Comparison of ENCODE assay signal across 8 cellular contexts in genomic region chr5:154756203-154756870, GRCh38. TPM values are rescaled to one million over a fixed set of nuclear protein-coding genes. Genes with fewer than 3 reads are reported as not detected.
DNase-seq lines count a peak whose midpoint lies in the region; ATAC-seq lines count a peak whose summit lies in the region.

No MANE protein-coding gene starts in this region.

- H3K27me3 ChIP-seq in ACC112 (ENCODE audit: insufficient read depth, low read length), result no peaks in the 10 kb centered on the region

- H3K4me3 Mint-ChIP-seq in activated CD4-positive, alpha-beta T cell treated with anti-CD3 and anti-CD28 coated beads for 36 hours, result peak overlapping the region; percentile 88
- H3K4me3 Mint-ChIP-seq in dendritic cell treated with granulocyte-macrophage colony-stimulating factor and Interleukin-4, amounts not matched to agents 40 ng/mL and 50 ng/mL, for 4 days, result peak overlapping the region; percentile 95
- H3K4me3 Mint-ChIP-seq in memory B cell, result peak overlapping the region; percentile 99

- H3K36me3 ChIP-seq in ACC112 (ENCODE audit: insufficient read depth, low read length), result no peaks in the 10 kb centered on the region

- H3K9me3 Mint-ChIP-seq in activated CD4-positive, alpha-beta T cell treated with anti-CD3 and anti-CD28 coated beads for 36 hours (ENCODE audit: low read depth), result no peaks in the 10 kb centered on the region
- no peaks in the 10 kb centered on the region for H3K9me3 Mint-ChIP-seq in dendritic cell treated with granulocyte-macrophage colony-stimulating factor and Interleukin-4, amounts not matched to agents 40 ng/mL and 50 ng/mL, for 4 days
- H3K9me3 Mint-ChIP-seq in memory B cell, result no peaks in the 10 kb centered on the region

- CTCF ChIA-PET in activated CD4-positive, alpha-beta T cell treated with anti-CD3 and anti-CD28 coated beads for 36 hours (lab: Charles Lee), result no interaction called here

- H3K36me3 Mint-ChIP-seq in activated CD4-positive, alpha-beta T cell treated with anti-CD3 and anti-CD28 coated beads for 36 hours (ENCODE audit: low read depth), result peaks cover 10% of the 10 kb centered on the region
- H3K36me3 Mint-ChIP-seq in dendritic cell treated with granulocyte-macrophage colony-stimulating factor and Interleukin-4, amounts not matched to agents 40 ng/mL and 50 ng/mL, for 4 days (ENCODE audit: low read depth), result peaks cover 18% of the 10 kb centered on the region
- H3K36me3 Mint-ChIP-seq in memory B cell, result no peaks in the 10 kb centered on the region

- H3K27ac Mint-ChIP-seq in activated CD4-positive, alpha-beta T cell treated with anti-CD3 and anti-CD28 coated beads for 36 hours, result peak overlapping the region; percentile 92
- H3K27ac Mint-ChIP-seq in dendritic cell treated with granulocyte-macrophage colony-stimulating factor and Interleukin-4, amounts not matched to agents 40 ng/mL and 50 ng/mL, for 4 days, result peak overlapping the region; percentile 96
- H3K27ac Mint-ChIP-seq in memory B cell, result peak overlapping the region; percentile 97

- peaks cover 73% of the 10 kb centered on the region for H3K79me2 ChIP-seq in ACC112 (ENCODE audit: control insufficient read depth, insufficient read depth, low read length, unreplicated experiment)

- H3K4me1 ChIP-seq in ACC112 (ENCODE audit: control insufficient read depth, insufficient read depth, low read length, unreplicated experiment), result peaks cover 45% of the 10 kb centered on the region

- peak overlapping the region; percentile 96 for H3K4me3 ChIP-seq in ACC112 (ENCODE audit: low read depth, low read length)

- peak; percentile 39 for DNase-seq in HK-2 (ENCODE audit: unreplicated experiment)
- DNase-seq in activated CD4-positive, alpha-beta T cell treated with anti-CD3 and anti-CD28 coated beads for 36 hours, result peak; percentile 49
- DNase-seq in memory B cell (ENCODE audit: low spot score in 2 of 2), result peak; percentile 7 to 43
- peak; percentile 6 to 19 for DNase-seq in stimulated activated CD8-positive, alpha-beta memory T cell treated with anti-CD3 and anti-CD28 coated beads, Interleukin-7, amount 100 ng/mL, for 4 hours (ENCODE audit: low read depth in 2 of 2)
- DNase-seq in amniotic stem cell (lab: John Stamatoyannopoulos, UW), result no peak

- intact Hi-C loops in activated CD4-positive, alpha-beta T cell treated with anti-CD3 and anti-CD28 coated beads for 36 hours (cut with DNase I, micrococcal nuclease), result loop anchor here (5.0 kb wide), 4 partner anchors 56 to 564 kb away; partner anchors contain the start of genes GALNT10 (in 1 of the 2) and SAP30L (in 1 of the 2)
- intact Hi-C loops in dendritic cell treated with granulocyte-macrophage colony-stimulating factor and Interleukin-4, amounts not matched to agents 40 ng/mL and 50 ng/mL, for 4 days (cut with micrococcal nuclease), result loop anchor here (10.0 kb wide), 2 partner anchors 178 to 312 kb away; partner anchors contain the start of genes GEMIN5 and SAP30L

- H3K4me1 Mint-ChIP-seq in activated CD4-positive, alpha-beta T cell treated with anti-CD3 and anti-CD28 coated beads for 36 hours, result peaks cover 49% of the 10 kb centered on the region
- H3K4me1 Mint-ChIP-seq in dendritic cell treated with granulocyte-macrophage colony-stimulating factor and Interleukin-4, amounts not matched to agents 40 ng/mL and 50 ng/mL, for 4 days (ENCODE audit: low read depth), result peaks cover 59% of the 10 kb centered on the region
- peaks cover 53% of the 10 kb centered on the region for H3K4me1 Mint-ChIP-seq in memory B cell

- peak overlapping the region; percentile 23 for H2AFZ ChIP-seq in ACC112 (ENCODE audit: low read length, unreplicated experiment)

- ATAC-seq in activated CD4-positive, alpha-beta T cell treated with anti-CD3 and anti-CD28 coated beads for 36 hours, result no peak
- ATAC-seq in memory B cell (ENCODE audit: low read depth) (no peak), HG03439 (IDR thresholded peaks at IDR 0.05; ENCODE audit: unreplicated experiment) (no peak)

- no peaks in the 10 kb centered on the region for H3K27me3 Mint-ChIP-seq in activated CD4-positive, alpha-beta T cell treated with anti-CD3 and anti-CD28 coated beads for 36 hours
- no peaks in the 10 kb centered on the region for H3K27me3 Mint-ChIP-seq in dendritic cell treated with granulocyte-macrophage colony-stimulating factor and Interleukin-4, amounts not matched to agents 40 ng/mL and 50 ng/mL, for 4 days
- H3K27me3 Mint-ChIP-seq in memory B cell, result no peaks in the 10 kb centered on the region

- POLR2A ChIA-PET in activated CD4-positive, alpha-beta T cell treated with anti-CD3 and anti-CD28 coated beads for 36 hours (lab: Charles Lee), result no interaction called here

- H3K27ac ChIP-seq in ACC112 (ENCODE audit: low read depth, low read length), result peak overlapping the region; percentile 19; the same call in 1 of the 2 replicates

RNA-seq across cellular contexts. Expression of gene LARP1, which starts 1.2 kb away (rescaled TPM):
- total RNA-seq in activated CD4-positive, alpha-beta T cell treated with anti-CD3 and anti-CD28 coated beads for 36 hours, result 100 to 1,000 TPM; 225 to 339 TPM
